ENCODE assay signal across 8 cellular contexts in genomic region chr1:230109871-230110667, GRCh38. TPM values are rescaled to one million over a fixed set of nuclear protein-coding genes. Genes with fewer than 3 reads are reported as not detected.
DNase-seq lines count a peak whose midpoint lies in the region; ATAC-seq and TF ChIP-seq lines count a peak whose summit lies in the region.

No MANE protein-coding gene starts in this region.

- H3K4me3 ChIP-seq in testis (no peak overlapping the region), esophagus squamous epithelium (no peak overlapping the region)

- peak; percentile 28 for TF ChIP-seq CTCF in chondrocyte (IDR thresholded peaks at IDR 0.05)
- TF ChIP-seq CTCF in testis (IDR thresholded peaks at IDR 0.05), result no peak
- TF ChIP-seq CTCF in esophagus squamous epithelium (IDR thresholded peaks at IDR 0.05), result no peak

- H3K9me3 Mint-ChIP-seq in chondrocyte (ENCODE audit: low read depth), result no peaks in the 10 kb centered on the region

- H3K27me3 Mint-ChIP-seq in T-helper 17 cell (no peaks in the 10 kb centered on the region), chondrocyte (ENCODE audit: low read depth) (no peaks in the 10 kb centered on the region)

- H3K4me1 ChIP-seq in testis (peaks cover 22% of the 10 kb centered on the region), esophagus squamous epithelium (peaks cover 33 to 78% (median 49%) of the 10 kb centered on the region in 3 donors)

- peaks cover 48% of the 10 kb centered on the region for H3K4me1 Mint-ChIP-seq in T-helper 17 cell
- peaks cover 88% of the 10 kb centered on the region for H3K4me1 Mint-ChIP-seq in chondrocyte (ENCODE audit: low read depth)

- DNase-seq in NCI-H2107 treated with DMSO at 0.1 percent for 48 hours (lab: John Stamatoyannopoulos, UW; ENCODE audit: unreplicated experiment) (peak; percentile 53), NCI-H2107 (lab: John Stamatoyannopoulos, UW) (no peak), T-helper 17 cell (no peak), chondrocyte (ENCODE audit: low spot score) (no peak), testis (no peak), esophagus squamous epithelium (lab: John Stamatoyannopoulos, UW) (no peak)
- peak; percentile 85 for DNase-seq in stimulated activated CD8-positive, alpha-beta memory T cell treated with anti-CD3 and anti-CD28 coated beads, Interleukin-4, amount 100 ng/mL, for 48 hours

- TF ChIP-seq POLR2A in testis (IDR thresholded peaks at IDR 0.05), result no peak
- TF ChIP-seq POLR2A in esophagus squamous epithelium (IDR thresholded peaks at IDR 0.05), result no peak

- peak; percentile 85 for ATAC-seq in HG02943 (IDR thresholded peaks at IDR 0.05; ENCODE audit: low read depth, unreplicated experiment)
- ATAC-seq in T-helper 17 cell, result peak; percentile 79

- intact Hi-C loops in testis (cut with DNase I; ENCODE audit: low total_unique reads) (no loop called here), esophagus squamous epithelium (cut with DNase I) (no loop called here)

- H3K9me3 ChIP-seq in T-helper 17 cell (ENCODE audit: control insufficient read depth, low read length, poor library complexity, severe bottlenecking) (no peaks in the 10 kb centered on the region), testis (no peaks in the 10 kb centered on the region), esophagus squamous epithelium (no peaks in the 10 kb centered on the region)

- H3K27ac Mint-ChIP-seq in T-helper 17 cell, result peak overlapping the region; percentile 39
- peak overlapping the region; percentile 83 for H3K27ac Mint-ChIP-seq in chondrocyte (ENCODE audit: unreplicated experiment)

- peak overlapping the region; percentile 12 for H3K4me3 Mint-ChIP-seq in T-helper 17 cell
- H3K4me3 Mint-ChIP-seq in chondrocyte (ENCODE audit: unreplicated experiment), result no peak overlapping the region

- H3K27me3 ChIP-seq in testis (no peaks in the 10 kb centered on the region), esophagus squamous epithelium (no peaks in the 10 kb centered on the region)

- 68 to 72% methylated on average over 11 of the region's 11 CpGs for WGBS in testis, 2 donors
- 62 to 64% methylated on average over 8 to 11 of the region's 11 CpGs for WGBS in esophagus squamous epithelium, 2 donors

- H3K27ac ChIP-seq in testis (no peak overlapping the region), esophagus squamous epithelium (peak overlapping the region in 1 of 4 donors; percentile 42)

- H3K36me3 Mint-ChIP-seq in T-helper 17 cell (ENCODE audit: low read depth) (peaks cover 2% of the 10 kb centered on the region), chondrocyte (ENCODE audit: low read depth) (peaks cover 2% of the 10 kb centered on the region)

- H3K36me3 ChIP-seq in testis (ENCODE audit: low read depth, missing control alignments) (no peaks in the 10 kb centered on the region), esophagus squamous epithelium (peaks cover 0 to 8% (median 0%) of the 10 kb centered on the region in 3 donors)

RNA-seq across cellular contexts. Expression of gene GALNT2, which starts 43.0 kb away (rescaled TPM):
- total RNA-seq in T-helper 17 cell, result 10 to 100 TPM; 16.6 to 19.8 TPM
- 210 to 276 TPM (median 223 TPM) in 3 replicates for total RNA-seq in chondrocyte
- 100 to 1,000 TPM; 114 to 135 TPM for total RNA-seq in testis
- 63.0 TPM for polyA plus RNA-seq in testis (ENCODE audit: insufficient read depth, low read depth, low replicate concordance)
- total RNA-seq in esophagus squamous epithelium, result 10 to 100 TPM; 25.8 to 36.2 (median 31.0) TPM

Comparison
In these comparisons a context has a peak if more than half of its experiments do, and no peak if none do; other contexts are left out.
1. DNase-seq: peak in NCI-H2107 treated with DMSO at 0.1 percent for 48 hours (single experiment) and stimulated activated CD8-positive, alpha-beta memory T cell treated with anti-CD3 and anti-CD28 coated beads, Interleukin-4, amount 100 ng/mL, for 48 hours (single experiment); none in NCI-H2107 (single experiment), T-helper 17 cell (0 of 3), chondrocyte (single experiment), testis (single experiment) and esophagus squamous epithelium (single experiment).